In genomic region chr2:38109732-38110181, GRCh38 we compare ENCODE assay signal across 16 cellular contexts. TPM values are rescaled to one million over a fixed set of nuclear protein-coding genes. Genes with fewer than 3 reads are reported as not detected.
DNase-seq lines count a peak whose midpoint lies in the region; ATAC-seq and TF ChIP-seq lines count a peak whose summit lies in the region.
"Had no signal": no experiment of that assay in that cellular context is flagged by ENCODE, and none has a peak within 500 bp of the region (broad histone marks: within the 10 kb centered on the region; RNA-seq: fewer than 3 reads in every experiment).

No MANE protein-coding gene starts in this region.

- peaks cover 22% of the 10 kb centered on the region for H3K4me1 ChIP-seq in Caco-2
- peaks cover 10 to 14% of the 10 kb centered on the region in 2 donors for H3K4me1 ChIP-seq in duodenal mucosa (ENCODE audit: control insufficient read depth in 1 of 2, insufficient read depth in 2 of 2, low read length in 2 of 2)
- peaks cover 47% of the 10 kb centered on the region for H3K4me1 ChIP-seq in lower lobe of right lung
- H3K4me1 ChIP-seq: psoas muscle had no signal

- intact Hi-C loops in Caco-2 (cut with micrococcal nuclease; ENCODE audit: unreplicated experiment), result loop anchor here (1.0 to 10.0 kb wide), 3 partner anchors 13 to 215 kb away; partner anchors contain the start of gene RMDN2
- intact Hi-C loops in lower lobe of right lung (cut with DNase I), result loop anchor here (10.0 kb wide), 1 partner anchor 125 kb away; no protein-coding TSS in a partner anchor

- H3K36me3 ChIP-seq in Caco-2 (ENCODE audit: control insufficient read depth, insufficient read depth, low read length) (no peaks in the 10 kb centered on the region), duodenal mucosa (ENCODE audit: control insufficient read depth in 1 of 2, insufficient read depth in 2 of 2, low read length in 2 of 2) (no peaks in the 10 kb centered on the region), lower lobe of right lung (no peaks in the 10 kb centered on the region)
- H3K36me3 ChIP-seq: brain microvascular endothelial cell had no signal

- no peak overlapping the region for H3K4me3 Mint-ChIP-seq in Caco-2 (ENCODE audit: unreplicated experiment)
- H3K4me3 Mint-ChIP-seq: activated T-helper 1 cell treated with anti-CD3 and anti-CD28 coated beads, Interleukin-12 subunit alpha, Interleukin-12 subunit beta, Interleukin-2, Interleukin-4 antibody, amounts not matched to agents 30 ng/mL and 10 ng/mL and 1 ng/mL, durations not matched to agents 14 hours and 24 hours and 36 hours had no signal

- H3K27me3 ChIP-seq in Caco-2 (replicated peaks; ENCODE audit: control insufficient read depth, insufficient read depth, low read length) (no peaks in the 10 kb centered on the region), duodenal mucosa (ENCODE audit: control insufficient read depth in 1 of 2, insufficient read depth in 2 of 2, low read length in 2 of 2) (no peaks in the 10 kb centered on the region), lower lobe of right lung (ENCODE audit: low read depth) (no peaks in the 10 kb centered on the region)
- H3K27me3 ChIP-seq: brain microvascular endothelial cell had no signal

- peaks cover 6% of the 10 kb centered on the region for H3K9me3 Mint-ChIP-seq in Caco-2 (ENCODE audit: unreplicated experiment)

- peak overlapping the region; percentile 20 for H3K27ac Mint-ChIP-seq in Caco-2 (ENCODE audit: unreplicated experiment)
- H3K27ac Mint-ChIP-seq: activated T-helper 1 cell treated with anti-CD3 and anti-CD28 coated beads, Interleukin-12 subunit alpha, Interleukin-12 subunit beta, Interleukin-2, Interleukin-4 antibody, amounts not matched to agents 30 ng/mL and 10 ng/mL and 1 ng/mL, durations not matched to agents 14 hours and 24 hours and 36 hours had no signal

- CTCF ChIA-PET in Caco-2 (lab: Charles Lee), result interaction anchor here (0.6 to 2.7 kb wide), 10 partner anchors 11 to 398 kb away, joined by 3 to 16 read pairs (median 4); partner anchors contain the start of gene CYP1B1

- H3K9ac ChIP-seq in duodenal mucosa (ENCODE audit: low read depth in 1 of 2, low read length in 2 of 2), result peak overlapping the region; percentile 6 to 40

- H3K27ac ChIP-seq in duodenal mucosa (ENCODE audit: low read depth, low read length) (no peak overlapping the region), lower lobe of right lung (peak overlapping the region; percentile 71)
- H3K27ac ChIP-seq: brain microvascular endothelial cell, psoas muscle had no signal

- no peaks in the 10 kb centered on the region for H3K36me3 Mint-ChIP-seq in Caco-2 (ENCODE audit: insufficient read depth, unreplicated experiment)

- H3K9me3 ChIP-seq in Caco-2 (no peaks in the 10 kb centered on the region), duodenal mucosa (ENCODE audit: control insufficient read depth in 1 of 2, low read length in 2 of 2) (no peaks in the 10 kb centered on the region), lower lobe of right lung (no peaks in the 10 kb centered on the region)

- DNase-seq in Caco-2 (no peak), lower lobe of right lung (no peak), cortex of kidney (lab: John Stamatoyannopoulos, UW) (no peak), 8988T (no peak)
- DNase-seq: brain microvascular endothelial cell, EL, GOT3, Kasumi-1, left ventricle myocardium superior, NCI-H510A, psoas muscle had no signal

- no peaks in the 10 kb centered on the region for H3K27me3 Mint-ChIP-seq in Caco-2 (ENCODE audit: insufficient read depth, unreplicated experiment)

- no TSS peak for BruUV-seq in Caco-2 (replicated peaks; lab: Mats Ljungman, UMichigan)

- H3K4me3 ChIP-seq in Caco-2 (ENCODE audit: low read depth, low read length) (no peak overlapping the region), duodenal mucosa (ENCODE audit: low read depth in 1 of 2, low read length in 2 of 2) (peak overlapping the region; percentile 25 to 26), lower lobe of right lung (no peak overlapping the region)
- H3K4me3 ChIP-seq: psoas muscle had no signal

- ATAC-seq in HG03354 (IDR thresholded peaks at IDR 0.05; ENCODE audit: poor library complexity, severe bottlenecking, unreplicated experiment), result peak; percentile 71
- ATAC-seq in lower lobe of right lung, result peak; percentile 53 to 68
- no peak for ATAC-seq in HG03097 (IDR thresholded peaks at IDR 0.05; ENCODE audit: low FRiP score, unreplicated experiment)
- ATAC-seq in HG02571 (IDR thresholded peaks at IDR 0.05; ENCODE audit: unreplicated experiment), result no peak
- ATAC-seq: left ventricle myocardium superior, psoas muscle had no signal

- TF ChIP-seq CTCF in Caco-2 (IDR thresholded peaks at IDR 0.05; ENCODE audit: insufficient read depth in 1 of 2, low read depth in 1 of 2, low read length in 1 of 2, severe bottlenecking in 1 of 2, unreplicated experiment in 1 of 2), result no peak
- TF ChIP-seq CTCF in lower lobe of right lung (IDR thresholded peaks at IDR 0.05), result no peak

- POLR2A ChIA-PET in Caco-2 (lab: Charles Lee), result interaction anchor here (0.6 to 1.5 kb wide), 3 partner anchors 12 to 33 kb away, joined by 3 to 17 read pairs (median 3); partner anchors contain the start of gene CYP1B1

- H3K4me1 Mint-ChIP-seq in Caco-2 (ENCODE audit: low read depth, unreplicated experiment), result peaks cover 8% of the 10 kb centered on the region

RNA-seq across cellular contexts. Expression of gene CYP1B1, which starts 33.8 kb away (rescaled TPM):
- total RNA-seq in Caco-2 (2022), result 1.3 and 1.8 TPM in 2 replicates
- total RNA-seq in lower lobe of right lung, result 67.0 TPM

Comparison
In these comparisons a context has a peak if more than half of its experiments do, and no peak if none do; other contexts are left out.
1. H3K4me3 ChIP-seq: peak in duodenal mucosa (2 of 2); none in Caco-2 (single experiment) and lower lobe of right lung (single experiment).
2. ATAC-seq: peak in HG03354 (single experiment) and lower lobe of right lung (2 of 2); none in HG03097 (single experiment) and HG02571 (single experiment).
3. RNA of gene CYP1B1, which starts 33.8 kb away (total RNA-seq): 67.0 TPM in lower lobe of right lung (single experiment); 1.3 to 1.8 TPM in Caco-2; every median in the first group is over 10 times any median in the second.